Comparison of ENCODE assay signal across 5 cellular contexts in the genomic region with DNA sequence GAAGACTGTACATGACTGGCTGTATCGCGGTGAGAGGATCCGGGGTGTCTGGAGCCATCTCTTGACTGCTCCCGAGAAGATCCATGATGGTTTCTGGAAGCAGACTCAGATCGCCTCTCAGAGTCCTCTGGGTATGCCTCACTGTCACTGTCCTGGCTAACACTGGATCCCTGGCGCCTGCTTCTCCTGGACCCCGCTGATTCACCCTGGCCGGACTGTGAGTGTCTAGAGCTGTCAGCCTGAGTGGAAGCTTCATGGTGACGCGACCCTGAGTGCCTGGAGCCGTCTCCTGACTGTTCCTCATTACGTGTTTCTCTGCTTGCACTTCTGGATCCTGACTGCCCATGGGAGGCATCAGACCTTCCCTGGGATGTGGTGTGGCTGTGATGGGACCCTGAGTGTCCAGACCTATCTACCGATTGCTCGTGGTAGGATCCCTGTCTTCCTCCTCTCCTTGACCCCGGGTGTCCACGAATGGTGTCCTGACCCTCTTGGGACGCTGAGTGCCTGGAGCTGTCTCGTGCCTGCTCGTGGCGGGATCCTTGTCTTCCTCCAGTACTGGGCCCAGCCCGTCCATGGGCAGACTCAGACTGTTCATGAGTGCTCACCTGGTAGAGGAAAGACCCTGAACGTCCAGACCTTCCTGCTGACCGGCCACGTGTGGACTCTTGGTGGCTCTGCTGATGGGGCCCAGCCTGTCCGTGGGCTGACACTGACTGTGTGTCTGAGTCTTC. TPM values are rescaled to one million over a fixed set of nuclear protein-coding genes. Genes with fewer than 3 reads are reported as not detected.
"Had no signal": no experiment of that assay in that cellular context is flagged by ENCODE, and none has a peak within 500 bp of the region (broad histone marks: within the 10 kb centered on the region; RNA-seq: fewer than 3 reads in every experiment).

No MANE protein-coding gene starts in this region.

RNA-seq across cellular contexts. Expression of a gene that starts 21.7 kb away (rescaled TPM):
- total RNA-seq: H1, H9, HT-29, IMR-90 had no signal
- polyA plus RNA-seq: GM23338, H1 had no signal

RNA-seq across cellular contexts. Expression of a gene that starts 56.5 kb away (rescaled TPM):
- total RNA-seq: GM23338, H1, H9, HT-29, IMR-90 had no signal
- polyA plus RNA-seq: GM23338, H1 had no signal
